ENCODE assay signal across 1 cellular context in genomic region chr11:31802990-31803812, GRCh38.
TF ChIP-seq lines count a peak whose summit lies in the region.

No MANE protein-coding gene starts in this region.

TF ChIP-seq in H1, 55 proteins besides CTCF, POLR2A, EP300 and RAD21:
- peak; percentile 80 for TF ChIP-seq CBX8 (IDR thresholded peaks at IDR 0.05; ENCODE audit: borderline replicate concordance, low read depth, low read length)
- TF ChIP-seq CREB1 (IDR thresholded peaks at IDR 0.05) = no peak
- peak; percentile 97 for TF ChIP-seq SUZ12 (IDR thresholded peaks at IDR 0.05; ENCODE audit: low read length)
- TF ChIP-seq RNF2 (IDR thresholded peaks at IDR 0.05; ENCODE audit: borderline replicate concordance, low read depth, low read length, missing control alignments, poor library complexity, severe bottlenecking) = peak; percentile 14
- TF ChIP-seq EZH2 (IDR thresholded peaks at IDR 0.05; ENCODE audit: low read depth, low read length, severe bottlenecking) = peak; percentile 94
- TF ChIP-seq SP4 (IDR thresholded peaks at IDR 0.05; ENCODE audit: low read length) = no peak
- no peak for TF ChIP-seq KDM5A (IDR thresholded peaks at IDR 0.05; ENCODE audit: low read length)
